Comparison of ENCODE assay signal across 8 cellular contexts in the genomic region with DNA sequence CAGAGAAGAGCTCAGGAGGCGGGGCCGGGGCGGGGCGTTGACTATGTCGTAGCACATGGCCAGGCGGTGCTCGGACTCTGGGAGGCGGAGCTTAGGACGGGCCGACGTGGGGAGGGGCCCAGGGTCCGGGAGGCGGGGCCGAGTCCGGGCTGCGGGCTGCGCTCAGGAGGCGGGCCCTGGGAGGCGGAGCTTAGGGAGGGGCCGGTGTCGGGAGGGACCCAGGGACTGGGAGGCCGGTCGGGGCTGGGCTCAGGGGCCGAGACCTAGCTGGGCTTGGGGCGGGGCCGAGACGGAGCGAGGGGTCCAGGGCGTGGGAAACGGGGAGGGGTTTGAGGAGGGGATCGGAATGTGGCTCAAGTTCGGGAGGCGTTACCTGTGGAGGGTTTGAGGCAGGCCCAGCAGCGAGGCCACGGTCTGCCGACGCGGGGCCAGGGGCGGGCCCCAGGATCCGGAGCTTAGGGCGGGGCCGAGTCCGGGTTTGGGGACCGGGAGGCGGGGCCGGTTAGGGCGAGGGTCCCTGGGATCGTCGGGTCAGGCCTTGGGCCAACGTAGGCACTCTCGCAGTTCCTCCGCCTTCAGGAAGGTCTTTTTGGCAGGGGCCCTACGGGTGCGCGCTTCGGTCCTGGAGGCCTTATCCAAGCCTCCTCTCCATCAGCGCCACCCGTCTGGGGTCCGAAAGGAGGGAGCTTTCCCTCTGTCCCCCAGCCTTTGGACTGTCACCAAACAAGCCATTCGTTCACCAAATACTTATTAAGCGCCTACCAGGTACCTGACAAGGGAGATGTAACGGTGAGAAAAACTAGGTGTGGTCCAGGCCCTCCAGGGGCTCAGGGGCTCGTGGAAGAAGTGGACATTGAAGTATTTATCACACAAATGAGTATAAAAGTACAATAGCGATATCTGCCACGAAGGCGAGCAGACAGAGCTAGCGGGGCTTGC. TPM values are rescaled to one million over a fixed set of nuclear protein-coding genes. Genes with fewer than 3 reads are reported as not detected.
DNase-seq lines count a peak whose midpoint lies in the region; ATAC-seq and TF ChIP-seq lines count a peak whose summit lies in the region.
"Not testable (repeated sequence)": the region's sequence is repeated elsewhere in the genome, so short reads cannot be mapped to it uniquely, and the experiment has no call there.

No MANE protein-coding gene starts in this region.

- not testable (repeated sequence) for H3K36me3 ChIP-seq in prostate gland, suprapubic skin

- peak; percentile 82 for ATAC-seq in HG03097 (IDR thresholded peaks at IDR 0.05; ENCODE audit: low FRiP score, unreplicated experiment)

- intact Hi-C loops in prostate gland (cut with DNase I), result not testable (repeated sequence)

- peak; percentile 65 for DNase-seq in GM03348 (ENCODE audit: low spot score)
- peak; percentile 66 for DNase-seq in NCI-H345 (lab: John Stamatoyannopoulos, UW)
- peak; percentile 73 for DNase-seq in activated CD4-positive, alpha-beta T cell treated with anti-CD3 and anti-CD28 coated beads, Interleukin-2, amount 10 ng/mL, durations not matched to agents 7 days and 5 days
- peak; percentile 96 for DNase-seq in central memory CD4-positive, alpha-beta T cell
- DNase-seq in prostate gland (ENCODE audit: low spot score), result peak; percentile 69
- DNase-seq in suprapubic skin (ENCODE audit: low spot score in 2 of 2), result peak; percentile 83 to 90

- peak overlapping the region; percentile 86 for H3K4me3 Mint-ChIP-seq in activated CD4-positive, alpha-beta T cell treated with anti-CD3 and anti-CD28 coated beads, Interleukin-2, amount 10 ng/mL, durations not matched to agents 7 days and 5 days

- H3K4me3 ChIP-seq in iPS-11a (ENCODE audit: low read depth, low read length), result peak overlapping the region; percentile 39
- peak overlapping the region; percentile 68 to 70 for H3K4me3 ChIP-seq in prostate gland
- H3K4me3 ChIP-seq in suprapubic skin, result peak overlapping the region; percentile 86

- H3K27me3 Mint-ChIP-seq in activated CD4-positive, alpha-beta T cell treated with anti-CD3 and anti-CD28 coated beads, Interleukin-2, amount 10 ng/mL, durations not matched to agents 7 days and 5 days, result not testable (repeated sequence)

- peak; percentile 37 for TF ChIP-seq POLR2A in prostate gland (IDR thresholded peaks at IDR 0.05)
- TF ChIP-seq POLR2A in suprapubic skin (IDR thresholded peaks at IDR 0.05), result not testable (repeated sequence)

- not testable (repeated sequence) for TF ChIP-seq EP300 in suprapubic skin (IDR thresholded peaks at IDR 0.05)

- 1% methylated on average over 51 of the region's 67 CpGs for WGBS in prostate gland
- WGBS in suprapubic skin, result 4% methylated on average over 23 of the region's 67 CpGs

- peak overlapping the region; percentile 98 for H3K27ac Mint-ChIP-seq in activated CD4-positive, alpha-beta T cell treated with anti-CD3 and anti-CD28 coated beads, Interleukin-2, amount 10 ng/mL, durations not matched to agents 7 days and 5 days

- not testable (repeated sequence) for H3K9me3 Mint-ChIP-seq in activated CD4-positive, alpha-beta T cell treated with anti-CD3 and anti-CD28 coated beads, Interleukin-2, amount 10 ng/mL, durations not matched to agents 7 days and 5 days

- H3K36me3 Mint-ChIP-seq in activated CD4-positive, alpha-beta T cell treated with anti-CD3 and anti-CD28 coated beads, Interleukin-2, amount 10 ng/mL, durations not matched to agents 7 days and 5 days (ENCODE audit: low read depth), result not testable (repeated sequence)

- H3K27me3 ChIP-seq in prostate gland (replicated peaks; ENCODE audit: insufficient read depth); suprapubic skin: not testable (repeated sequence)

- not testable (repeated sequence) for TF ChIP-seq CTCF in prostate gland (IDR thresholded peaks at IDR 0.05); suprapubic skin (IDR thresholded peaks at IDR 0.05)

- H3K4me1 ChIP-seq in prostate gland (replicated peaks), result not testable (repeated sequence)
- H3K4me1 ChIP-seq in suprapubic skin, result peaks cover 12% of the 10 kb centered on the region

- POLR2A ChIA-PET in activated CD4-positive, alpha-beta T cell treated with anti-CD3 and anti-CD28 coated beads, Interleukin-2, amount 10 ng/mL, durations not matched to agents 7 days and 5 days (lab: Charles Lee), result not testable (repeated sequence)

- CTCF ChIA-PET in activated CD4-positive, alpha-beta T cell treated with anti-CD3 and anti-CD28 coated beads, Interleukin-2, amount 10 ng/mL, durations not matched to agents 7 days and 5 days (lab: Charles Lee), result interaction anchor here (0.6 kb wide), 1 partner anchor 14 kb away, joined by 7 read pairs; no protein-coding TSS in a partner anchor

- H3K9me3 ChIP-seq in prostate gland, suprapubic skin: not testable (repeated sequence)

- H3K4me1 Mint-ChIP-seq in activated CD4-positive, alpha-beta T cell treated with anti-CD3 and anti-CD28 coated beads, Interleukin-2, amount 10 ng/mL, durations not matched to agents 7 days and 5 days, result peaks cover 24% of the 10 kb centered on the region

- H3K27ac ChIP-seq in prostate gland (peak overlapping the region; percentile 92), suprapubic skin (peak overlapping the region; percentile 82)

RNA-seq across cellular contexts. Expression of a gene that starts 0.9 kb away (rescaled TPM):
- total RNA-seq in activated CD4-positive, alpha-beta T cell treated with anti-CD3 and anti-CD28 coated beads, Interleukin-2, amount 10 ng/mL, durations not matched to agents 7 days and 5 days, result 1 to 10 TPM; 7.4 to 7.6 TPM
- total RNA-seq in prostate gland (10 to 100 TPM; 10.1 to 10.8 TPM), suprapubic skin (10 to 100 TPM in 2 of 4 donors, 1 to 10 TPM in 2; 2.7 to 14.0 (median 9.6) TPM)

RNA-seq across cellular contexts. Expression of a gene that starts 26.8 kb away (rescaled TPM):
- total RNA-seq in activated CD4-positive, alpha-beta T cell treated with anti-CD3 and anti-CD28 coated beads, Interleukin-2, amount 10 ng/mL, durations not matched to agents 7 days and 5 days, result 10 to 100 TPM; 24.5 to 26.0 TPM
- total RNA-seq in prostate gland, result 10 to 100 TPM; 35.1 to 37.7 TPM
- total RNA-seq in suprapubic skin, result 10 to 100 TPM; 14.5 to 22.3 (median 19.0) TPM

RNA-seq across cellular contexts. Expression of a gene that starts 32.7 kb away (rescaled TPM):
- not detected for total RNA-seq in activated CD4-positive, alpha-beta T cell treated with anti-CD3 and anti-CD28 coated beads, Interleukin-2, amount 10 ng/mL, durations not matched to agents 7 days and 5 days
- total RNA-seq in prostate gland, result 10 to 100 TPM in 1 of 2 donors, 1 to 10 TPM in 1; 6.6 to 29.4 TPM
- 1 to 10 TPM in 1 of 4 donors, not detected in 3; 1.6 TPM for total RNA-seq in suprapubic skin

Comparison
In these comparisons a context has a peak if more than half of its experiments do, and no peak if none do; other contexts are left out.
1. Peak in every context shown above with its lines: DNase-seq, ATAC-seq, H3K4me3 ChIP-seq and H3K27ac ChIP-seq.